In the genomic region with DNA sequence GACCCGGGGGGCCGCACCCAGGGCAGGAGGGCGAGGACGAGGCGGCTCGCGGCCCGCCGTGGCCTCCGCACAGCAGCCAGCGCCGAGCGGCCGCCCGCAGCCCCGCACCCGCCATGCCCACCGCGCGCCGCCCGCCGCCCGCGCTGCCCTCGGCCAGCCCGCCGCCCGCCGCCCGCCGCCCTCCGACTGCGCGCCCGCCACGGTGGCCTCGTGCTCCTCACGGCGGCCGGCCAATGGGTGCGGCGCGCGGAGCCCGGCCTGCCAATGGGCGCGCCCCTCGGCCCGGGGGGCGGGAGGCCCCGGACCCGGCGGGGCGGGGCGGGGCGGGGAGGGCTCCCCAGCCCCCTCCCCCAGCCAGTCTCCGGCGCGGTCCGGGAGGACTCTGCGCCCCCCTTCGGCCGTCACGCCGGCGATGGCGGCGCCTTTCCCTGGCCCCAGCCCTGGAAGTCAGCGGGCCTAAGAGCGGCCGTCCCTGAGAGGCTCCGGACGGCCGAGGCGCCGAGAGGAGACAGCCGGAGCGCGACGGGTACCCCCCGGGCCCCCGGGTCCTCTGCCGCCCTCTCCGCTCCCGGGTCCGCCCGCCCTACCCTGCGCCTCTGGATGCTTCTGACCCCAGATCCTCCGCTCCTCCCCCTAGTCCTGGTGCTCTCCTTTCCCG, we compare ENCODE assay signal across 8 cellular contexts. TPM values are rescaled to one million over a fixed set of nuclear protein-coding genes. Genes with fewer than 3 reads are reported as not detected.
DNase-seq lines count a peak whose midpoint lies in the region; ATAC-seq, FAIRE-seq and TF ChIP-seq lines count a peak whose summit lies in the region.

A gene (minus strand): TSS at position 235 of the 658 bp plus-strand sequence. CDS start 120 bp downstream, at position 115.

- DNase-seq in SIG-M5 treated with dmso at 0.1 percent for 504 hours (lab: John Stamatoyannopoulos, UW; ENCODE audit: unreplicated experiment) (peak; percentile 56), SIG-M5 (lab: John Stamatoyannopoulos, UW) (no peak), RCC 7860 (ENCODE audit: low spot score) (peak; percentile 42), activated gamma-delta T cell (lab: John Stamatoyannopoulos, UW) (peak; percentile 62), fibroblast of villous mesenchyme (ENCODE audit: low read depth) (peak; percentile 73)

- no peaks in the 10 kb centered on the region for H3K9me3 ChIP-seq in neural cell (ENCODE audit: low read length)

- ATAC-seq in HG03354 (IDR thresholded peaks at IDR 0.05; ENCODE audit: poor library complexity, severe bottlenecking, unreplicated experiment): peak; percentile 36

- H3K27ac ChIP-seq in neural cell (ENCODE audit: low read length): no peak within 1 kb of the TSS

- H3K9ac ChIP-seq in neural cell (ENCODE audit: low read length): peak within 1 kb of the TSS; percentile 66

- H3K27me3 ChIP-seq in neural cell (ENCODE audit: insufficient read depth, low read depth, low read length): peaks cover 7% of the 10 kb centered on the region

- H4K20me1 ChIP-seq in neural cell (ENCODE audit: insufficient read depth): no peaks in the 10 kb centered on the region

- no peak for FAIRE-seq in RCC 7860 (lab: Jason Lieb, UNC)

- peak within 1 kb of the TSS; percentile 19 for H3K4me2 ChIP-seq in neural cell (ENCODE audit: low read length)

- TF ChIP-seq CTCF in fibroblast of villous mesenchyme (IDR thresholded peaks at IDR 0.05; ENCODE audit: insufficient read depth, low read depth, low read length) (no peak), neural cell (IDR thresholded peaks at IDR 0.05; ENCODE audit: poor library complexity, severe bottlenecking) (no peak), subcutaneous adipose tissue (IDR thresholded peaks at IDR 0.05; ENCODE audit: low read depth) (no peak)

- no peaks in the 10 kb centered on the region for H3K9me2 ChIP-seq in neural cell (ENCODE audit: insufficient read depth, low read length)

- no peak for TF ChIP-seq RAD21 in neural cell (conservative IDR thresholded peaks at IDR 0.05)

- TF ChIP-seq EP300 in neural cell (conservative IDR thresholded peaks at IDR 0.05; ENCODE audit: poor library complexity, severe bottlenecking): no peak

- H3F3A ChIP-seq in neural cell (ENCODE audit: insufficient read depth, low read length, poor library complexity, severe bottlenecking): no peaks in the 10 kb centered on the region

- peak within 1 kb of the TSS; percentile 8 for H2AFZ ChIP-seq in neural cell (ENCODE audit: low read depth, low read length)

- H3K79me2 ChIP-seq in neural cell (replicated peaks; ENCODE audit: insufficient read depth, low read length): peaks cover 17% of the 10 kb centered on the region

- H3K36me3 ChIP-seq in neural cell (ENCODE audit: insufficient read depth, low read length): no peaks in the 10 kb centered on the region

- H3K4me3 ChIP-seq in fibroblast of villous mesenchyme (ENCODE audit: low read depth, low read length): peak within 1 kb of the TSS; percentile 76
- H3K4me3 ChIP-seq in neural cell (ENCODE audit: low read length): peak within 1 kb of the TSS; percentile 76

TF ChIP-seq in neural cell, 6 proteins besides CTCF, POLR2A, EP300 and RAD21:
- TF ChIP-seq MXI1 (conservative IDR thresholded peaks at IDR 0.05; ENCODE audit: poor library complexity, severe bottlenecking): no peak
- TF ChIP-seq TAF1 (IDR thresholded peaks at IDR 0.05; ENCODE audit: low read depth): no peak
- no peak for TF ChIP-seq SMC3 (conservative IDR thresholded peaks at IDR 0.05; ENCODE audit: poor library complexity)
- TF ChIP-seq, protein P1, sequence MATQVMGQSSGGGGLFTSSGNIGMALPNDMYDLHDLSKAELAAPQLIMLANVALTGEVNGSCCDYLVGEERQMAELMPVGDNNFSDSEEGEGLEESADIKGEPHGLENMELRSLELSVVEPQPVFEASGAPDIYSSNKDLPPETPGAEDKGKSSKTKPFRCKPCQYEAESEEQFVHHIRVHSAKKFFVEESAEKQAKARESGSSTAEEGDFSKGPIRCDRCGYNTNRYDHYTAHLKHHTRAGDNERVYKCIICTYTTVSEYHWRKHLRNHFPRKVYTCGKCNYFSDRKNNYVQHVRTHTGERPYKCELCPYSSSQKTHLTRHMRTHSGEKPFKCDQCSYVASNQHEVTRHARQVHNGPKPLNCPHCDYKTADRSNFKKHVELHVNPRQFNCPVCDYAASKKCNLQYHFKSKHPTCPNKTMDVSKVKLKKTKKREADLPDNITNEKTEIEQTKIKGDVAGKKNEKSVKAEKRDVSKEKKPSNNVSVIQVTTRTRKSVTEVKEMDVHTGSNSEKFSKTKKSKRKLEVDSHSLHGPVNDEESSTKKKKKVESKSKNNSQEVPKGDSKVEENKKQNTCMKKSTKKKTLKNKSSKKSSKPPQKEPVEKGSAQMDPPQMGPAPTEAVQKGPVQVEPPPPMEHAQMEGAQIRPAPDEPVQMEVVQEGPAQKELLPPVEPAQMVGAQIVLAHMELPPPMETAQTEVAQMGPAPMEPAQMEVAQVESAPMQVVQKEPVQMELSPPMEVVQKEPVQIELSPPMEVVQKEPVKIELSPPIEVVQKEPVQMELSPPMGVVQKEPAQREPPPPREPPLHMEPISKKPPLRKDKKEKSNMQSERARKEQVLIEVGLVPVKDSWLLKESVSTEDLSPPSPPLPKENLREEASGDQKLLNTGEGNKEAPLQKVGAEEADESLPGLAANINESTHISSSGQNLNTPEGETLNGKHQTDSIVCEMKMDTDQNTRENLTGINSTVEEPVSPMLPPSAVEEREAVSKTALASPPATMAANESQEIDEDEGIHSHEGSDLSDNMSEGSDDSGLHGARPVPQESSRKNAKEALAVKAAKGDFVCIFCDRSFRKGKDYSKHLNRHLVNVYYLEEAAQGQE (IDR thresholded peaks at IDR 0.05; ENCODE audit: borderline replicate concordance): no peak
- no peak for TF ChIP-seq EZH2 (IDR thresholded peaks at IDR 0.05; ENCODE audit: borderline replicate concordance, insufficient read depth, low read length, poor library complexity, severe bottlenecking)
- no peak for TF ChIP-seq POLR2AphosphoS5 (IDR thresholded peaks at IDR 0.05)

RNA-seq across cellular contexts. Expression of the gene that starts here (rescaled TPM):
- total RNA-seq in fibroblast of villous mesenchyme: 45.8 and 85.0 TPM in 2 replicates
- 35.1 and 46.7 TPM in 2 replicates for polyA plus RNA-seq in neural cell
- 23.1 and 29.5 TPM in 2 replicates for polyA minus RNA-seq in neural cell
- total RNA-seq in subcutaneous adipose tissue: 10 to 100 TPM; 11.6 to 29.8 (median 20.7) TPM
